15 cellular contexts compared by ENCODE assay signal in genomic region chr1:95408506-95409136, GRCh38.
"Had no signal": no experiment of that assay in that cellular context is flagged by ENCODE, and none has a peak within 500 bp of the region (broad histone marks: within the 10 kb centered on the region; RNA-seq: fewer than 3 reads in every experiment).

No MANE protein-coding gene starts in this region.

- H3K36me3 Mint-ChIP-seq: activated CD8-positive, alpha-beta memory T cell treated with anti-CD3 and anti-CD28 coated beads, Interleukin-2, amount 10 ng/mL, durations not matched to agents 7 days and 5 days; activated naive CD8-positive, alpha-beta T cell had no signal

- H3K27ac ChIP-seq: right atrium auricular region, skin epidermis, tibial artery, uterus had no signal

- H3K4me1 Mint-ChIP-seq: activated CD8-positive, alpha-beta memory T cell treated with anti-CD3 and anti-CD28 coated beads, Interleukin-2, amount 10 ng/mL, durations not matched to agents 7 days and 5 days; naive thymus-derived CD4-positive, alpha-beta T cell had no signal

- H3K27me3 Mint-ChIP-seq: activated CD8-positive, alpha-beta memory T cell treated with anti-CD3 and anti-CD28 coated beads, Interleukin-2, amount 10 ng/mL, durations not matched to agents 7 days and 5 days had no signal

- H3K9me3 ChIP-seq: uterus had no signal

- H3K27me3 ChIP-seq: right atrium auricular region, tibial artery, uterus had no signal

- H3K4me3 ChIP-seq: lung, right atrium auricular region, skin epidermis, tibial artery, uterus had no signal

- H3K27ac Mint-ChIP-seq: activated CD8-positive, alpha-beta memory T cell treated with anti-CD3 and anti-CD28 coated beads, Interleukin-2, amount 10 ng/mL, durations not matched to agents 7 days and 5 days; activated naive CD8-positive, alpha-beta T cell; naive thymus-derived CD4-positive, alpha-beta T cell had no signal

- ATAC-seq: activated CD8-positive, alpha-beta memory T cell treated with anti-CD3 and anti-CD28 coated beads, Interleukin-2, amount 10 ng/mL, durations not matched to agents 7 days and 5 days; activated T-cell treated with anti-CD3 and anti-CD28 coated beads, Interleukin-2, amount 50 U/mL, for 4 hours; left colon; naive thymus-derived CD4-positive, alpha-beta T cell had no signal

- DNase-seq: activated CD4-positive, alpha-beta T cell treated with anti-CD3 and anti-CD28 coated beads, Interleukin-2, amount 50 U/mL, for 1 hour; activated CD4-positive, CD25-positive, alpha-beta regulatory T cell; activated CD8-positive, alpha-beta memory T cell treated with anti-CD3 and anti-CD28 coated beads, Interleukin-2, amount 10 ng/mL, durations not matched to agents 7 days and 5 days; activated effector memory CD4-positive, alpha-beta T cell treated with anti-CD3 and anti-CD28 coated beads, Interleukin-2, amount 50 U/mL, for 16 hours; activated T-cell treated with anti-CD3 and anti-CD28 coated beads, Interleukin-2, amount 50 U/mL, for 4 hours; dermis blood vessel endothelial cell; left colon; naive thymus-derived CD4-positive, alpha-beta T cell; T-helper 9 cell; tibial artery; uterus had no signal

- H3K4me3 Mint-ChIP-seq: activated CD8-positive, alpha-beta memory T cell treated with anti-CD3 and anti-CD28 coated beads, Interleukin-2, amount 10 ng/mL, durations not matched to agents 7 days and 5 days; activated naive CD8-positive, alpha-beta T cell; activated T-cell treated with anti-CD3 and anti-CD28 coated beads, Interleukin-2, amount 50 U/mL, for 4 hours; naive thymus-derived CD4-positive, alpha-beta T cell had no signal

- H3K36me3 ChIP-seq: right atrium auricular region, tibial artery, uterus had no signal

- H3K4me1 ChIP-seq: right atrium auricular region, uterus had no signal
